Comparison of ENCODE assay signal across 8 cellular contexts in genomic region chr5:111143910-111144309, GRCh38. TPM values are rescaled to one million over a fixed set of nuclear protein-coding genes. Genes with fewer than 3 reads are reported as not detected.
DNase-seq lines count a peak whose midpoint lies in the region; ATAC-seq and TF ChIP-seq lines count a peak whose summit lies in the region.

No MANE protein-coding gene starts in this region.

- H3K36me3 Mint-ChIP-seq in chondrocyte (ENCODE audit: low read depth): no peaks in the 10 kb centered on the region

- peaks cover 8% of the 10 kb centered on the region for H3K4me1 Mint-ChIP-seq in chondrocyte (ENCODE audit: low read depth)

- no peak for TF ChIP-seq CTCF in chondrocyte (IDR thresholded peaks at IDR 0.05)

- no peak overlapping the region for H3K4me3 Mint-ChIP-seq in chondrocyte (ENCODE audit: unreplicated experiment)

- DNase-seq in SK-MEL-5 (ENCODE audit: low read depth, low spot score) (peak; percentile 92), mucosa of gallbladder (ENCODE audit: low spot score) (peak; percentile 21), CD1c-positive myeloid dendritic cell (ENCODE audit: extremely low spot score) (no peak), germinal center (ENCODE audit: low spot score) (no peak), chondrocyte (ENCODE audit: low spot score) (no peak), SW480 (ENCODE audit: low spot score) (no peak)

- in situ Hi-C loops in SK-MEL-5 (cut with HindIII; ENCODE audit: low pct_unique_long_range_greater_than_20kb, low sequenced_read_pairs): no loop called here

- H3K27ac Mint-ChIP-seq in chondrocyte (ENCODE audit: unreplicated experiment): no peak overlapping the region

- H3K27me3 Mint-ChIP-seq in chondrocyte (ENCODE audit: low read depth): peaks cover 28% of the 10 kb centered on the region

- ATAC-seq in GM18499 (IDR thresholded peaks at IDR 0.05; ENCODE audit: insufficient read depth, unreplicated experiment): peak; percentile 15
- peak; percentile 15 for ATAC-seq in HG02759 (IDR thresholded peaks at IDR 0.05; ENCODE audit: unreplicated experiment)

- H3K9me3 Mint-ChIP-seq in chondrocyte (ENCODE audit: low read depth): no peaks in the 10 kb centered on the region

RNA-seq across cellular contexts. Expression of gene WDR36, which starts 51.8 kb away (rescaled TPM):
- total RNA-seq in SK-MEL-5 (2014; rRNA removed; shearing (Covaris generic)): 71.6 and 77.1 TPM in 2 replicates
- 23.8 and 38.7 TPM in 2 replicates for polyA plus RNA-seq in SK-MEL-5 (2015; cell fraction: cytosol; rRNA removed)
- polyA plus RNA-seq in SK-MEL-5 (2015; cell fraction: nucleus; rRNA removed): 95.1 and 116 TPM in 2 replicates
- total RNA-seq in mucosa of gallbladder (19.5 TPM), chondrocyte (17.6 to 25.4 TPM (median 18.7 TPM) in 3 replicates)

Comparison
In these comparisons a context has a peak if more than half of its experiments do, and no peak if none do; other contexts are left out.
1. DNase-seq: peak in SK-MEL-5 (single experiment) and mucosa of gallbladder (single experiment); none in CD1c-positive myeloid dendritic cell (single experiment), germinal center (single experiment), chondrocyte (single experiment) and SW480 (single experiment).